Comparison of ENCODE assay signal across 35 cellular contexts in genomic region chr16:75231570-75231969, GRCh38. TPM values are rescaled to one million over a fixed set of nuclear protein-coding genes. Genes with fewer than 3 reads are reported as not detected.
"Had no signal": no experiment of that assay in that cellular context is flagged by ENCODE, and none has a peak within 500 bp of the region (broad histone marks: within the 10 kb centered on the region; RNA-seq: fewer than 3 reads in every experiment).

No MANE protein-coding gene starts in this region.

- H3K27ac ChIP-seq: colonic mucosa, gastroesophageal sphincter, neutrophil, psoas muscle, suprapubic skin, tibial artery, upper lobe of right lung had no signal

- H3K27me3 ChIP-seq: colonic mucosa, gastroesophageal sphincter, pancreas, suprapubic skin, tibial artery, upper lobe of right lung had no signal

- FAIRE-seq: bronchial epithelial cell, endometrium, keratinocyte, pancreas, TTC549 had no signal

- H3K4me3 ChIP-seq: colonic mucosa, gastroesophageal sphincter, pancreas, psoas muscle, suprapubic skin, tibial artery, upper lobe of right lung had no signal

- DNase-seq: activated CD4-positive, alpha-beta memory T cell treated with anti-CD3 and anti-CD28 coated beads, Interleukin-2, amount 10 ng/mL, durations not matched to agents 7 days and 5 days; activated CD4-positive, alpha-beta T cell treated with anti-CD3 and anti-CD28 coated beads for 1 hour; activated CD4-positive, alpha-beta T cell treated with anti-CD3 and anti-CD28 coated beads, Interleukin-2, amount 10 ng/mL, durations not matched to agents 7 days and 5 days; activated CD8-positive, alpha-beta memory T cell treated with anti-CD3 and anti-CD28 coated beads, Interleukin-2, amount 50 U/mL, for 48 hours; activated gamma-delta T cell; activated naive CD4-positive, alpha-beta T cell treated with anti-CD3 and anti-CD28 coated beads, Interleukin-2, amount 50 U/mL, for 16 hours; activated T-cell treated with anti-CD3 and anti-CD28 coated beads, Interleukin-2, amount 50 U/mL, for 24 hours; amygdala; colonic mucosa; effector CD8-positive, alpha-beta T cell; head of caudate nucleus; hippocampal formation; left colon; mammary epithelial cell; naive B cell; nephron progenitor cell; psoas muscle; stimulated activated CD4-positive, alpha-beta T cell treated with anti-CD3 and anti-CD28 coated beads, Interleukin-15, amount 100 ng/mL, for 24 hours; stimulated activated CD4-positive, alpha-beta T cell treated with anti-CD3 and anti-CD28 coated beads, Interleukin-2, amount 100 ng/mL, for 24 hours; stimulated activated naive CD4-positive, alpha-beta T cell; T-helper 9 cell; tibial artery; upper lobe of right lung had no signal

- H3K4me1 ChIP-seq: colonic mucosa, pancreas had no signal

- H3K9me3 ChIP-seq: colonic mucosa, gastroesophageal sphincter, neutrophil, pancreas, psoas muscle, suprapubic skin, tibial artery, upper lobe of right lung had no signal

- ATAC-seq: gastroesophageal sphincter, left colon, pancreas, psoas muscle, upper lobe of right lung had no signal

- H3K36me3 ChIP-seq: neutrophil had no signal

RNA-seq across cellular contexts. Expression of gene CTRB1, which starts 12.8 kb away (rescaled TPM):
- total RNA-seq: activated CD4-positive, alpha-beta memory T cell treated with anti-CD3 and anti-CD28 coated beads, Interleukin-2, amount 10 ng/mL, durations not matched to agents 7 days and 5 days; activated CD4-positive, alpha-beta T cell treated with anti-CD3 and anti-CD28 coated beads, Interleukin-2, amount 10 ng/mL, durations not matched to agents 7 days and 5 days; bronchial epithelial cell; dermis microvascular lymphatic vessel endothelial cell; epithelial cell of proximal tubule; gastroesophageal sphincter; liver; mammary epithelial cell; mesothelial cell of epicardium; suprapubic skin; upper lobe of right lung had no signal
- polyA plus RNA-seq: keratinocyte, liver, mammary epithelial cell had no signal

RNA-seq across cellular contexts. Expression of gene BCAR1, which starts 19.9 kb away (rescaled TPM):
- total RNA-seq: activated CD4-positive, alpha-beta memory T cell treated with anti-CD3 and anti-CD28 coated beads, Interleukin-2, amount 10 ng/mL, durations not matched to agents 7 days and 5 days had no signal

RNA-seq across cellular contexts. Expression of gene CTRB2, which starts 24.6 kb away (rescaled TPM):
- total RNA-seq: activated CD4-positive, alpha-beta memory T cell treated with anti-CD3 and anti-CD28 coated beads, Interleukin-2, amount 10 ng/mL, durations not matched to agents 7 days and 5 days; activated CD4-positive, alpha-beta T cell treated with anti-CD3 and anti-CD28 coated beads, Interleukin-2, amount 10 ng/mL, durations not matched to agents 7 days and 5 days; bronchial epithelial cell; dermis microvascular lymphatic vessel endothelial cell; epithelial cell of proximal tubule; gastroesophageal sphincter; mammary epithelial cell; mesothelial cell of epicardium; suprapubic skin had no signal
- polyA plus RNA-seq: keratinocyte, mammary epithelial cell had no signal
